In genomic region chr15:56356616-56357015, GRCh38 we compare ENCODE assay signal across 11 cellular contexts. TPM values are rescaled to one million over a fixed set of nuclear protein-coding genes. Genes with fewer than 3 reads are reported as not detected.
A peak's percentile ranks its signal among the peaks of the same experiment; 100 is the strongest.
DNase-seq lines count a peak whose midpoint lies in the region; ATAC-seq and TF ChIP-seq lines count a peak whose summit lies in the region.
"Had no signal": no experiment of that assay in that cellular context is flagged by ENCODE, and none has a peak within 500 bp of the region (broad histone marks: within the 10 kb centered on the region; RNA-seq: fewer than 3 reads in every experiment).

No MANE protein-coding gene starts in this region.

- H3K18ac ChIP-seq in trophoblast cell (ENCODE audit: low read length): no peak overlapping the region

- no peak overlapping the region for H3K4ac ChIP-seq in trophoblast cell (ENCODE audit: low read depth, low read length)

- no peak overlapping the region for H2BK12ac ChIP-seq in trophoblast cell (ENCODE audit: low read length)

- H3K27me3 ChIP-seq in trophoblast cell (ENCODE audit: insufficient read depth, low read length): no peaks in the 10 kb centered on the region
- H3K27me3 ChIP-seq: heart right ventricle had no signal

- H3K23ac ChIP-seq in trophoblast cell (ENCODE audit: low read length): no peak overlapping the region

- no peak overlapping the region for H3K4me2 ChIP-seq in trophoblast cell (ENCODE audit: low read length)

- ATAC-seq in GM18520 (IDR thresholded peaks at IDR 0.05; ENCODE audit: unreplicated experiment) (peak; percentile 48), HG02981 (IDR thresholded peaks at IDR 0.05; ENCODE audit: unreplicated experiment) (peak; percentile 70)
- ATAC-seq: heart right ventricle had no signal

- no peak overlapping the region for H3K27ac ChIP-seq in trophoblast cell (ENCODE audit: low read depth, low read length)
- H3K27ac ChIP-seq: heart right ventricle had no signal

- no peak overlapping the region for H2AK5ac ChIP-seq in trophoblast cell (ENCODE audit: low read length)

- H3K4me1 ChIP-seq in trophoblast cell (ENCODE audit: control insufficient read depth in 1 of 2, insufficient read depth in 2 of 2, low read length in 2 of 2): no peaks in the 10 kb centered on the region

- H3K36me3 ChIP-seq in trophoblast cell (ENCODE audit: control insufficient read depth in 1 of 2, insufficient read depth in 2 of 2, low read length in 2 of 2): no peaks in the 10 kb centered on the region
- H3K36me3 ChIP-seq: heart right ventricle had no signal

- H3K4me3 ChIP-seq in trophoblast cell (ENCODE audit: low read depth, low read length): no peak overlapping the region
- H3K4me3 ChIP-seq: heart right ventricle had no signal

- no peak overlapping the region for H3K27ac Mint-ChIP-seq in glutamatergic neuron (ENCODE audit: unreplicated experiment)

- peak; percentile 43 for DNase-seq in NOMO-1 treated with DMSO at 0.1 percent for 48 hours (lab: John Stamatoyannopoulos, UW; ENCODE audit: unreplicated experiment)
- peak; percentile 52 for DNase-seq in renal cortical epithelial cell (ENCODE audit: low read depth)
- no peak for DNase-seq in NCI-H526 treated with DMSO at 0.1 percent for 48 hours (lab: John Stamatoyannopoulos, UW)
- DNase-seq in trophoblast cell: no peak
- no peak for DNase-seq in middle frontal gyrus (ENCODE audit: extremely low spot score, low spot score)
- no peak for DNase-seq in glutamatergic neuron
- DNase-seq: aorta, heart right ventricle, NCI-H226 had no signal

- no peak overlapping the region for H3K4me3 Mint-ChIP-seq in glutamatergic neuron (ENCODE audit: unreplicated experiment)

- H4K91ac ChIP-seq in trophoblast cell (ENCODE audit: low read depth, low read length): no peak overlapping the region

- H3K79me2 ChIP-seq in trophoblast cell (ENCODE audit: control insufficient read depth, insufficient read depth, low read length, poor library complexity): no peaks in the 10 kb centered on the region

- no peaks in the 10 kb centered on the region for H3K9me3 ChIP-seq in trophoblast cell (ENCODE audit: insufficient read depth, low read depth, low read length)

- no peaks in the 10 kb centered on the region for H3K4me1 Mint-ChIP-seq in glutamatergic neuron (ENCODE audit: low read depth, unreplicated experiment)

- H2AFZ ChIP-seq in trophoblast cell (ENCODE audit: insufficient read depth, low read length, poor library complexity): no peak overlapping the region

- no peak overlapping the region for H2BK5ac ChIP-seq in trophoblast cell (ENCODE audit: low read depth, low read length, poor library complexity)

- no peaks in the 10 kb centered on the region for H3K36me3 Mint-ChIP-seq in glutamatergic neuron (ENCODE audit: unreplicated experiment)

- no peak overlapping the region for H4K8ac ChIP-seq in trophoblast cell (ENCODE audit: low read depth, low read length)

- H3K79me1 ChIP-seq in trophoblast cell (ENCODE audit: low read length): no peaks in the 10 kb centered on the region

- H4K12ac ChIP-seq in trophoblast cell (ENCODE audit: low read depth, low read length): no peak overlapping the region

- H3K14ac ChIP-seq in trophoblast cell (ENCODE audit: low read length): no peak overlapping the region

- peaks cover 2% of the 10 kb centered on the region for H3K9me3 Mint-ChIP-seq in glutamatergic neuron (ENCODE audit: unreplicated experiment)

- no peak overlapping the region for H2BK120ac ChIP-seq in trophoblast cell (ENCODE audit: insufficient read depth, low read length, poor library complexity)

- no peak for TF ChIP-seq CTCF in glutamatergic neuron (IDR thresholded peaks at IDR 0.05; ENCODE audit: partially characterized antibody, unreplicated experiment)

- no CpG with 5 or more reads among the region's 2 CpGs for WGBS in trophoblast cell (ENCODE audit: extremely low coverage, insufficient coverage, insufficient read length)

- H3K27me3 Mint-ChIP-seq in glutamatergic neuron (ENCODE audit: unreplicated experiment): no peaks in the 10 kb centered on the region

- H3K9ac ChIP-seq in trophoblast cell (ENCODE audit: low read length): no peak overlapping the region

RNA-seq across cellular contexts. Expression of gene TEX9, which starts 8.6 kb away (rescaled TPM):
- total RNA-seq in renal cortical epithelial cell: 7.5 and 34.4 TPM in 2 replicates
- polyA plus RNA-seq in trophoblast cell (2013): 3.6 and 3.7 TPM in 2 replicates
- total RNA-seq in glutamatergic neuron (ENCODE audit: unreplicated experiment): 6.1 TPM

Comparison
In these comparisons a context has a peak if more than half of its experiments do, and no peak if none do; other contexts are left out.
1. DNase-seq: peak in NOMO-1 treated with DMSO at 0.1 percent for 48 hours (single experiment) and renal cortical epithelial cell (single experiment); none in NCI-H526 treated with DMSO at 0.1 percent for 48 hours (single experiment), trophoblast cell (0 of 2), middle frontal gyrus (single experiment) and glutamatergic neuron (single experiment).